8 cellular contexts compared by ENCODE assay signal in the genomic region with DNA sequence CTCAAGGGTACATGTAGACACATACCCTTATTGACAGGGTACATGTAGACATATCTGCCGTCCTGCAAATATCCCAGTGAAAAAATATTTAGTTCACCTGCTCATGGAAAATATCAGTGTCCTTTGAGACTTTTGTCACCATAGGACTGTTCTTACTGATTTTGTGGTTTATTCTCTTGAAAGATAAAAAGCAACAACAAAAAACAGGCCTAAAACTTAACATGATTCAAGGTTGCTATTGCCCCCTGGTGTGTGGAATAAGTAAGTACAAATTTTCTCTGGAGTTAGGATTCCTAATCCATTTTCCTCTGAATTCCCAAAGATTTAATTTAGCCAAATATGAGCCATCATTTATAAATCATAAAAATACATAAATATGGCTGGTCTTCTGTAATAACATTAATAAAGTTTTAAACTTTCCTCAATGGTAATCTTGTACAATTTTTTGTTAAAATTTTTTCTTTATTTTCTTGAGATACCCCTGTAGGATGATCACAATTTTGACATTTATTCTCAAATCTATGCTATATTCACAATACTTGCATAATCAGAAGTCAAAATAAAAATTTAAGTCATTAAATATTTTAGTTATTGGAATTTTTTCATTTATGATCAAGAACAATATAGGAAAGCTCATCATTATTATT.
DNase-seq lines count a peak whose midpoint lies in the region; ATAC-seq and TF ChIP-seq lines count a peak whose summit lies in the region.

No MANE protein-coding gene starts in this region.

- no peak overlapping the region for H3K27ac Mint-ChIP-seq in CD4-positive, alpha-beta memory T cell

- H3K79me2 ChIP-seq in OCI-LY7 (ENCODE audit: insufficient read depth, low read depth, low read length), result no peaks in the 10 kb centered on the region

- no peaks in the 10 kb centered on the region for H3K4me1 Mint-ChIP-seq in CD4-positive, alpha-beta memory T cell

- no peak overlapping the region for H3K27ac ChIP-seq in OCI-LY7 (ENCODE audit: low read depth, low read length, poor library complexity, severe bottlenecking)
- H3K27ac ChIP-seq in CD4-positive, alpha-beta memory T cell (ENCODE audit: low read depth, low read length), result no peak overlapping the region

- no peaks in the 10 kb centered on the region for H4K20me1 ChIP-seq in OCI-LY7 (ENCODE audit: insufficient read depth, low read length)

- ATAC-seq in GM21390 (IDR thresholded peaks at IDR 0.05; ENCODE audit: unreplicated experiment), result no peak
- no peak for ATAC-seq in GM21526 (IDR thresholded peaks at IDR 0.05; ENCODE audit: low FRiP score, unreplicated experiment)

- no peak overlapping the region for H3K4me3 ChIP-seq in OCI-LY7 (ENCODE audit: low read depth, low read length, poor library complexity, severe bottlenecking)
- H3K4me3 ChIP-seq in CD4-positive, alpha-beta memory T cell (ENCODE audit: low read length in 2 of 2), result no peak overlapping the region

- no peak overlapping the region for H3K4me2 ChIP-seq in OCI-LY7 (ENCODE audit: low read length)

- POLR2A ChIA-PET in OCI-LY7 (lab: Charles Lee), result no interaction called here
- POLR2A ChIA-PET in CD4-positive, alpha-beta memory T cell (lab: Charles Lee; ENCODE audit: partially characterized antibody), result no interaction called here

- intact Hi-C loops in OCI-LY7 (cut with micrococcal nuclease; ENCODE audit: unreplicated experiment), result loop anchor here (5.0 kb wide), 1 partner anchor 609 kb away; no protein-coding TSS in a partner anchor
- intact Hi-C loops in CD4-positive, alpha-beta memory T cell (cut with micrococcal nuclease), result no loop called here

- no peak overlapping the region for H3K4me3 Mint-ChIP-seq in CD4-positive, alpha-beta memory T cell

- H3K36me3 ChIP-seq in OCI-LY7 (ENCODE audit: insufficient read depth, low read length), result no peaks in the 10 kb centered on the region
- no peaks in the 10 kb centered on the region for H3K36me3 ChIP-seq in CD4-positive, alpha-beta memory T cell (ENCODE audit: insufficient read depth, low read length)

- no peaks in the 10 kb centered on the region for H3K9me2 ChIP-seq in OCI-LY7 (ENCODE audit: insufficient read depth, low read length)

- H3K9me3 ChIP-seq in OCI-LY7 (ENCODE audit: low read length), result no peaks in the 10 kb centered on the region
- H3K9me3 ChIP-seq in CD4-positive, alpha-beta memory T cell (ENCODE audit: control insufficient read depth in 1 of 2, low read length in 2 of 2), result no peaks in the 10 kb centered on the region

- DNase-seq in A172 (ENCODE audit: low spot score), result peak; percentile 7
- no peak for DNase-seq in GM13977 (ENCODE audit: low spot score)
- peak; percentile 1 for DNase-seq in OCI-LY7 (ENCODE audit: low spot score)
- peak; percentile 25 for DNase-seq in glomerular endothelial cell (ENCODE audit: extremely low read depth, low read depth, low spot score)
- no peak for DNase-seq in CD4-positive, alpha-beta memory T cell
- DNase-seq in GM19238 (ENCODE audit: insufficient read length, low spot score), result no peak

- no peaks in the 10 kb centered on the region for H3K27me3 ChIP-seq in CD4-positive, alpha-beta memory T cell (ENCODE audit: insufficient read depth, low read length)

- BruUV-seq in OCI-LY7 (replicated peaks; lab: Mats Ljungman, UMichigan), result no TSS peak

- H3K36me3 Mint-ChIP-seq in CD4-positive, alpha-beta memory T cell, result no peaks in the 10 kb centered on the region

- H3K4me1 ChIP-seq in OCI-LY7 (ENCODE audit: insufficient read depth, low read length, poor library complexity, severe bottlenecking), result no peaks in the 10 kb centered on the region
- no peaks in the 10 kb centered on the region for H3K4me1 ChIP-seq in CD4-positive, alpha-beta memory T cell (ENCODE audit: insufficient read depth, low read length)

- in situ Hi-C loops in GM13977 (cut with MboI; ENCODE audit: low pct_unique_long_range_greater_than_20kb, low sequenced_read_pairs, unreplicated experiment), result no loop called here

- peaks cover 0 to 10% (median 0%) of the 10 kb centered on the region in 8 donors for H3K9me3 Mint-ChIP-seq in CD4-positive, alpha-beta memory T cell

- TF ChIP-seq CTCF in GM13977 (IDR thresholded peaks at IDR 0.05; ENCODE audit: extremely low read depth, insufficient read depth, missing control alignments), result peak; percentile 55
- peak; percentile 83 for TF ChIP-seq CTCF in OCI-LY7 (conservative IDR thresholded peaks at IDR 0.05; ENCODE audit: low read length)

- CTCF ChIA-PET in OCI-LY7 (lab: Charles Lee; ENCODE audit: unreplicated experiment), result no interaction called here
- CTCF ChIA-PET in CD4-positive, alpha-beta memory T cell (lab: Charles Lee; ENCODE audit: partially characterized antibody), result no interaction called here

- H3K27me3 Mint-ChIP-seq in CD4-positive, alpha-beta memory T cell, result no peaks in the 10 kb centered on the region

- no peak overlapping the region for H2AFZ ChIP-seq in OCI-LY7 (ENCODE audit: low read length)

Comparison
In these comparisons a context has a peak if more than half of its experiments do, and no peak if none do; other contexts are left out.
1. DNase-seq: peak in A172 (single experiment), OCI-LY7 (single experiment) and glomerular endothelial cell (single experiment); none in GM13977 (single experiment), CD4-positive, alpha-beta memory T cell (0 of 5) and GM19238 (single experiment).